Comparison of ENCODE assay signal across 8 cellular contexts in genomic region chr1:153775432-153776311, GRCh38. TPM values are rescaled to one million over a fixed set of nuclear protein-coding genes. Genes with fewer than 3 reads are reported as not detected.
DNase-seq lines count a peak whose midpoint lies in the region; ATAC-seq and TF ChIP-seq lines count a peak whose summit lies in the region.

No MANE protein-coding gene starts in this region.

- TF ChIP-seq CTCF in GM20000 (IDR thresholded peaks at IDR 0.05; ENCODE audit: extremely low read depth, missing control alignments) = no peak
- TF ChIP-seq CTCF in ascending aorta (IDR thresholded peaks at IDR 0.05) = peak in 1 of 3 experiments; percentile 25

- H3K27ac Mint-ChIP-seq in CD4-positive, alpha-beta memory T cell = peak overlapping the region; percentile 22 to 90 (median 68)
- peak overlapping the region; percentile 74 to 89 for H3K27ac Mint-ChIP-seq in T-cell

- no peaks in the 10 kb centered on the region for H3K27me3 ChIP-seq in CD4-positive, alpha-beta memory T cell (ENCODE audit: insufficient read depth, low read length)
- H3K27me3 ChIP-seq in ascending aorta (no peaks in the 10 kb centered on the region), iPS DF 6.9 (ENCODE audit: control insufficient read depth, insufficient read depth, low read length) (no peaks in the 10 kb centered on the region), skeletal muscle tissue (ENCODE audit: control insufficient read depth in 3 of 3, insufficient read depth in 3 of 3, low read length in 3 of 3) (peaks cover 0 to 7% (median 3%) of the 10 kb centered on the region in 3 donors)

- peaks cover 20% of the 10 kb centered on the region for H3K4me1 ChIP-seq in CD4-positive, alpha-beta memory T cell (ENCODE audit: insufficient read depth, low read length)
- H3K4me1 ChIP-seq in ascending aorta = peaks cover 22 to 60% of the 10 kb centered on the region in 2 donors
- H3K4me1 ChIP-seq in iPS DF 6.9 (ENCODE audit: control insufficient read depth, insufficient read depth, low read length) = peaks cover 4% of the 10 kb centered on the region; the same call in 1 of the 2 replicates
- peaks cover 38 to 85% (median 71%) of the 10 kb centered on the region in 3 donors for H3K4me1 ChIP-seq in skeletal muscle tissue (ENCODE audit: control insufficient read depth in 3 of 3, insufficient read depth in 3 of 3, low read length in 3 of 3)

- peak overlapping the region; percentile 47 to 71 for H3K4me3 ChIP-seq in CD4-positive, alpha-beta memory T cell (ENCODE audit: low read length in 2 of 2)
- H3K4me3 ChIP-seq in ascending aorta (peak overlapping the region; percentile 78 to 85), iPS DF 6.9 (ENCODE audit: low read length) (peak overlapping the region; percentile 47; the same call in 1 of the 2 replicates), skeletal muscle tissue (ENCODE audit: low read length in 3 of 3) (peak overlapping the region; percentile 77 to 85 (median 81))

- CTCF ChIA-PET in CD4-positive, alpha-beta memory T cell (lab: Charles Lee; ENCODE audit: partially characterized antibody) = interaction anchor here (0.7 to 2.2 kb wide), 4 partner anchors 99 to 211 kb away, joined by 3 to 7 read pairs (median 4); partner anchors contain the start of genes CREB3L4 and RAB13
- CTCF ChIA-PET in T-cell (lab: Charles Lee) = interaction anchor here in 1 of 2 donors (0.6 kb wide), 1 partner anchor 10 kb away, joined by 4 read pairs; no protein-coding TSS in a partner anchor

- H3K36me3 Mint-ChIP-seq in CD4-positive, alpha-beta memory T cell = peaks cover 0 to 15% of the 10 kb centered on the region in 2 donors
- peaks cover 8% of the 10 kb centered on the region for H3K36me3 Mint-ChIP-seq in T-cell

- peak; percentile 53 to 69 (median 57) for DNase-seq in CD4-positive, alpha-beta memory T cell
- DNase-seq in GM20000 (ENCODE audit: low spot score) (peak; percentile 79), NCI-H1048 (lab: John Stamatoyannopoulos, UW) (peak; percentile 69), T-cell (peak in 33 of 34 experiments; percentile 19 to 70 (median 50)), ascending aorta (ENCODE audit: low spot score in 2 of 2) (peak in 1 of 2 donors; percentile 88), iPS DF 6.9 (ENCODE audit: low read depth, low spot score) (peak; percentile 84)

- peak overlapping the region; percentile 47 for H3K27ac ChIP-seq in CD4-positive, alpha-beta memory T cell (ENCODE audit: low read depth, low read length)
- H3K27ac ChIP-seq in ascending aorta (peak overlapping the region; percentile 92 to 93), iPS DF 6.9 (ENCODE audit: low read length) (no peak overlapping the region), skeletal muscle tissue (ENCODE audit: low read depth, low read length) (peak overlapping the region; percentile 54)

- H3K4me3 Mint-ChIP-seq in CD4-positive, alpha-beta memory T cell = peak overlapping the region; percentile 81 to 88 (median 84)
- H3K4me3 Mint-ChIP-seq in T-cell = peak overlapping the region; percentile 80 to 83 (median 81)

- intact Hi-C loops in CD4-positive, alpha-beta memory T cell (cut with micrococcal nuclease) = loop anchor here (1.0 kb wide), 1 partner anchor 8 kb away; no protein-coding TSS in a partner anchor
- intact Hi-C loops in ascending aorta (cut with DNase I) = loop anchor here (2.0 to 10.0 kb wide), 2 partner anchors 25 to 241 kb away; partner anchors contain the start of gene S100A6

- WGBS in iPS DF 6.9 (ENCODE audit: insufficient coverage, insufficient read length) = no CpG with 5 or more reads among the region's 83 CpGs

- peaks cover 12 to 31% (median 15%) of the 10 kb centered on the region in 4 donors for H3K4me1 Mint-ChIP-seq in CD4-positive, alpha-beta memory T cell
- H3K4me1 Mint-ChIP-seq in T-cell = peaks cover 18 to 35% (median 25%) of the 10 kb centered on the region in 3 donors

- ATAC-seq in T-cell (replicated peaks in 1 of 4) (peak; percentile 76 to 82 (median 76)), HG03565 (IDR thresholded peaks at IDR 0.05; ENCODE audit: unreplicated experiment) (no peak)

- no peaks in the 10 kb centered on the region for H3K36me3 ChIP-seq in CD4-positive, alpha-beta memory T cell (ENCODE audit: insufficient read depth, low read length)
- H3K36me3 ChIP-seq in ascending aorta (peaks cover 35 to 42% of the 10 kb centered on the region in 2 donors), iPS DF 6.9 (ENCODE audit: control insufficient read depth, insufficient read depth, low read length) (peaks cover 17% of the 10 kb centered on the region; the same call in 1 of the 2 replicates), skeletal muscle tissue (ENCODE audit: control insufficient read depth in 3 of 3, insufficient read depth in 3 of 3, low read length in 3 of 3) (peaks cover 21 to 32% (median 22%) of the 10 kb centered on the region in 3 donors)

- no peaks in the 10 kb centered on the region for H3K9me3 Mint-ChIP-seq in CD4-positive, alpha-beta memory T cell
- H3K9me3 Mint-ChIP-seq in T-cell = no peaks in the 10 kb centered on the region

- peak overlapping the region; percentile 69 to 82 (median 74) for H3K9ac ChIP-seq in skeletal muscle tissue (ENCODE audit: low read depth in 1 of 3, low read length in 3 of 3)

- POLR2A ChIA-PET in CD4-positive, alpha-beta memory T cell (lab: Charles Lee; ENCODE audit: partially characterized antibody) = interaction anchor here (0.7 to 3.1 kb wide), 19 partner anchors 8 to 215 kb away, joined by 3 to 26 read pairs (median 6); partner anchors contain the start of genes CHTOP, CREB3L4, CRTC2 and DENND4B
- POLR2A ChIA-PET in T-cell (lab: Charles Lee) = interaction anchor here (0.6 to 1.1 kb wide), 6 partner anchors 10 to 382 kb away, joined by 3 to 7 read pairs (median 4); partner anchors contain the start of gene CREB3L4 (in 1 of the 2)

- no peaks in the 10 kb centered on the region for H3K9me3 ChIP-seq in CD4-positive, alpha-beta memory T cell (ENCODE audit: control insufficient read depth in 1 of 2, low read length in 2 of 2)
- H3K9me3 ChIP-seq in ascending aorta (no peaks in the 10 kb centered on the region), iPS DF 6.9 (ENCODE audit: control insufficient read depth, insufficient read depth, low read length) (no peaks in the 10 kb centered on the region), skeletal muscle tissue (ENCODE audit: control insufficient read depth in 3 of 3, low read length in 3 of 3) (no peaks in the 10 kb centered on the region)

- no peaks in the 10 kb centered on the region for H3K27me3 Mint-ChIP-seq in CD4-positive, alpha-beta memory T cell
- no peaks in the 10 kb centered on the region for H3K27me3 Mint-ChIP-seq in T-cell

RNA-seq across cellular contexts. Expression of gene SLC27A3, which starts 0.5 kb away (rescaled TPM):
- 10 to 100 TPM; 18.2 to 20.5 TPM for total RNA-seq in CD4-positive, alpha-beta memory T cell
- 1 to 10 TPM; 7.9 to 9.2 TPM for polyA plus RNA-seq in CD4-positive, alpha-beta memory T cell
- total RNA-seq in T-cell (10 to 100 TPM; 11.0 to 24.5 (median 18.9) TPM), ascending aorta (315 TPM), skeletal muscle tissue (16.7 TPM)

RNA-seq across cellular contexts. Expression of gene INTS3, which starts 47.8 kb away (rescaled TPM):
- total RNA-seq in CD4-positive, alpha-beta memory T cell = 10 to 100 TPM; 49.1 to 53.0 TPM
- 10 to 100 TPM in 1 of 2 donors, 1 to 10 TPM in 1; 8.1 to 12.5 TPM for polyA plus RNA-seq in CD4-positive, alpha-beta memory T cell
- total RNA-seq in T-cell (10 to 100 TPM; 45.9 to 57.7 (median 48.5) TPM), ascending aorta (55.9 TPM), skeletal muscle tissue (24.0 TPM)

Comparison
In these comparisons a context has a peak if more than half of its experiments do, and no peak if none do; other contexts are left out.
1. RNA of gene SLC27A3, which starts 0.5 kb away (total RNA-seq): 315 TPM in ascending aorta (single experiment); 18.2 to 20.5 TPM in CD4-positive, alpha-beta memory T cell, 11.0 to 24.5 TPM in T-cell and 16.7 TPM in skeletal muscle tissue (single experiment); every median in the first group is over 10 times any median in the second.
2. Peak in every context shown above with its lines, with median percentiles within 50 percentile points of each other: H3K4me3 ChIP-seq.